1 cellular context compared by ENCODE assay signal in genomic region chr7:96691692-96692091, GRCh38.
TF ChIP-seq lines count a peak whose summit lies in the region.

No MANE protein-coding gene starts in this region.

TF ChIP-seq in HCT116, 20 proteins besides CTCF, POLR2A, EP300 and RAD21 (continued from another document):
- no peak for TF ChIP-seq SRF (IDR thresholded peaks at IDR 0.05; ENCODE audit: low read depth)
- TF ChIP-seq EZH2 (IDR thresholded peaks at IDR 0.05): no peak
